ENCODE assay signal across 1 cellular context in genomic region chr17:41813699-41814124, GRCh38.
TF ChIP-seq lines count a peak whose summit lies in the region.

No MANE protein-coding gene starts in this region.

TF ChIP-seq in HepG2, 621 proteins besides CTCF, POLR2A, EP300 and RAD21 (continued from another document):
- TF ChIP-seq ZFP36L1 (CRISPR knock-in tag; IDR thresholded peaks at IDR 0.05) (0 out of 2 replicates have a peak, but pooled peaks have one; percentile 20), IRX3 (CRISPR knock-in tag; IDR thresholded peaks at IDR 0.05; ENCODE audit: borderline replicate concordance, low read depth) (no peak), TCF7 (IDR thresholded peaks at IDR 0.05; ENCODE audit: low read depth) (no peak), KLF12 (CRISPR knock-in tag; IDR thresholded peaks at IDR 0.05; ENCODE audit: borderline replicate concordance) (0 out of 2 replicates have a peak, but pooled peaks have one; percentile 48), ZNF691 (CRISPR knock-in tag; IDR thresholded peaks at IDR 0.05; ENCODE audit: borderline replicate concordance, low read depth) (0 out of 2 replicates have a peak, but pooled peaks have one; percentile 20), TEAD2 (CRISPR knock-in tag; IDR thresholded peaks at IDR 0.05) (no peak), YEATS4 (CRISPR knock-in tag; IDR thresholded peaks at IDR 0.05; ENCODE audit: borderline replicate concordance) (peak; percentile 70; the same call in 1 of the 2 replicates), ZNF687 (CRISPR knock-in tag; IDR thresholded peaks at IDR 0.05) (peak; percentile 62), PHF8 (CRISPR knock-in tag; IDR thresholded peaks at IDR 0.05) (peak; percentile 39), HMG20B (CRISPR knock-in tag; conservative IDR thresholded peaks at IDR 0.05) (0 out of 2 replicates have a peak, but pooled peaks have one; percentile 12), LBX2 (CRISPR knock-in tag; IDR thresholded peaks at IDR 0.05; ENCODE audit: borderline replicate concordance) (no peak), CBFB (CRISPR knock-in tag; IDR thresholded peaks at IDR 0.05) (0 out of 2 replicates have a peak, but pooled peaks have one; percentile 51), ZNF354B (CRISPR knock-in tag; IDR thresholded peaks at IDR 0.05) (no peak)
